In genomic region chr9:131697908-131698714, GRCh38 we compare ENCODE assay signal across 8 cellular contexts. TPM values are rescaled to one million over a fixed set of nuclear protein-coding genes. Genes with fewer than 3 reads are reported as not detected.
DNase-seq lines count a peak whose midpoint lies in the region; ATAC-seq lines count a peak whose summit lies in the region.

No MANE protein-coding gene starts in this region.

- no peak overlapping the region for H3K4me3 Mint-ChIP-seq in T-helper 2 cell treated with Interferon-gamma antibody and Interleukin-4, amounts not matched to agents 5 μg/mL and 100 μg/mL, for 36 hours
- H3K4me3 Mint-ChIP-seq in activated T-helper 2 cell treated with anti-CD3 and anti-CD28 coated beads, Interferon-gamma antibody, Interleukin-2, Interleukin-4, amounts not matched to agents 10 μg/mL and 5 μg/mL and 100 μg/mL, durations not matched to agents 14 hours and 24 hours and 36 hours (ENCODE audit: low read depth) = no peak overlapping the region

- peaks cover 17% of the 10 kb centered on the region for H3K36me3 Mint-ChIP-seq in T-helper 2 cell treated with Interferon-gamma antibody and Interleukin-4, amounts not matched to agents 5 μg/mL and 100 μg/mL, for 36 hours (ENCODE audit: low read depth)
- peaks cover 17% of the 10 kb centered on the region for H3K36me3 Mint-ChIP-seq in activated T-helper 2 cell treated with anti-CD3 and anti-CD28 coated beads, Interferon-gamma antibody, Interleukin-2, Interleukin-4, amounts not matched to agents 10 μg/mL and 5 μg/mL and 100 μg/mL, durations not matched to agents 14 hours and 24 hours and 36 hours (ENCODE audit: low read depth)

- peaks cover 68% of the 10 kb centered on the region for H3K4me1 Mint-ChIP-seq in T-helper 2 cell treated with Interferon-gamma antibody and Interleukin-4, amounts not matched to agents 5 μg/mL and 100 μg/mL, for 36 hours (ENCODE audit: low read depth)
- H3K4me1 Mint-ChIP-seq in activated T-helper 2 cell treated with anti-CD3 and anti-CD28 coated beads, Interferon-gamma antibody, Interleukin-2, Interleukin-4, amounts not matched to agents 10 μg/mL and 5 μg/mL and 100 μg/mL, durations not matched to agents 14 hours and 24 hours and 36 hours (ENCODE audit: low read depth) = peaks cover 68% of the 10 kb centered on the region

- DNase-seq in T-helper 2 cell treated with Interferon-gamma antibody and Interleukin-4, amounts not matched to agents 5 μg/mL and 100 μg/mL, for 36 hours (ENCODE audit: low spot score) = no peak
- DNase-seq in T-helper 2 cell (no peak), left kidney (ENCODE audit: low read depth, low spot score) (peak; percentile 32), substantia nigra (lab: John Stamatoyannopoulos, UW) (peak in 6 of 49 donors; percentile 25 to 53 (median 42)), NK-92 (lab: John Stamatoyannopoulos, UW; ENCODE audit: unreplicated experiment) (no peak)
- no peak for DNase-seq in activated T-helper 2 cell treated with anti-CD3 and anti-CD28 coated beads, Interferon-gamma antibody, Interleukin-2, Interleukin-4, amounts not matched to agents 10 μg/mL and 5 μg/mL and 100 μg/mL, durations not matched to agents 14 hours and 24 hours and 36 hours (ENCODE audit: low spot score)
- no peak for DNase-seq in stimulated activated naive CD4-positive, alpha-beta T cell treated with Interleukin-2 at 50 U/mL for 16 hours (lab: John Stamatoyannopoulos, UW)

- intact Hi-C loops in activated T-helper 2 cell treated with anti-CD3 and anti-CD28 coated beads, Interferon-gamma antibody, Interleukin-2, Interleukin-4, amounts not matched to agents 10 μg/mL and 5 μg/mL and 100 μg/mL, durations not matched to agents 14 hours and 24 hours and 36 hours (cut with micrococcal nuclease) = no loop called here

- H3K27ac Mint-ChIP-seq in T-helper 2 cell treated with Interferon-gamma antibody and Interleukin-4, amounts not matched to agents 5 μg/mL and 100 μg/mL, for 36 hours = peak overlapping the region; percentile 66
- H3K27ac Mint-ChIP-seq in activated T-helper 2 cell treated with anti-CD3 and anti-CD28 coated beads, Interferon-gamma antibody, Interleukin-2, Interleukin-4, amounts not matched to agents 10 μg/mL and 5 μg/mL and 100 μg/mL, durations not matched to agents 14 hours and 24 hours and 36 hours = peak overlapping the region; percentile 24

- no peaks in the 10 kb centered on the region for H3K27me3 Mint-ChIP-seq in T-helper 2 cell treated with Interferon-gamma antibody and Interleukin-4, amounts not matched to agents 5 μg/mL and 100 μg/mL, for 36 hours (ENCODE audit: low read depth)
- H3K27me3 Mint-ChIP-seq in activated T-helper 2 cell treated with anti-CD3 and anti-CD28 coated beads, Interferon-gamma antibody, Interleukin-2, Interleukin-4, amounts not matched to agents 10 μg/mL and 5 μg/mL and 100 μg/mL, durations not matched to agents 14 hours and 24 hours and 36 hours (ENCODE audit: low read depth) = no peaks in the 10 kb centered on the region

- peak overlapping the region; percentile 58 for H3K27ac ChIP-seq in substantia nigra (ENCODE audit: low read depth, low read length, poor library complexity, severe bottlenecking)

- no peak for ATAC-seq in HG02642 (IDR thresholded peaks at IDR 0.05; ENCODE audit: poor library complexity, unreplicated experiment)

- no peaks in the 10 kb centered on the region for H3K9me3 Mint-ChIP-seq in T-helper 2 cell treated with Interferon-gamma antibody and Interleukin-4, amounts not matched to agents 5 μg/mL and 100 μg/mL, for 36 hours
- no peaks in the 10 kb centered on the region for H3K9me3 Mint-ChIP-seq in activated T-helper 2 cell treated with anti-CD3 and anti-CD28 coated beads, Interferon-gamma antibody, Interleukin-2, Interleukin-4, amounts not matched to agents 10 μg/mL and 5 μg/mL and 100 μg/mL, durations not matched to agents 14 hours and 24 hours and 36 hours

RNA-seq across cellular contexts. Expression of gene RAPGEF1, which starts 41.8 kb away (rescaled TPM):
- total RNA-seq in activated T-helper 2 cell treated with anti-CD3 and anti-CD28 coated beads, Interferon-gamma antibody, Interleukin-2, Interleukin-4, amounts not matched to agents 10 μg/mL and 5 μg/mL and 100 μg/mL, durations not matched to agents 14 hours and 24 hours and 36 hours = 133 and 136 TPM in 2 replicates
